ENCODE assay signal across 1 cellular context in the genomic region with DNA sequence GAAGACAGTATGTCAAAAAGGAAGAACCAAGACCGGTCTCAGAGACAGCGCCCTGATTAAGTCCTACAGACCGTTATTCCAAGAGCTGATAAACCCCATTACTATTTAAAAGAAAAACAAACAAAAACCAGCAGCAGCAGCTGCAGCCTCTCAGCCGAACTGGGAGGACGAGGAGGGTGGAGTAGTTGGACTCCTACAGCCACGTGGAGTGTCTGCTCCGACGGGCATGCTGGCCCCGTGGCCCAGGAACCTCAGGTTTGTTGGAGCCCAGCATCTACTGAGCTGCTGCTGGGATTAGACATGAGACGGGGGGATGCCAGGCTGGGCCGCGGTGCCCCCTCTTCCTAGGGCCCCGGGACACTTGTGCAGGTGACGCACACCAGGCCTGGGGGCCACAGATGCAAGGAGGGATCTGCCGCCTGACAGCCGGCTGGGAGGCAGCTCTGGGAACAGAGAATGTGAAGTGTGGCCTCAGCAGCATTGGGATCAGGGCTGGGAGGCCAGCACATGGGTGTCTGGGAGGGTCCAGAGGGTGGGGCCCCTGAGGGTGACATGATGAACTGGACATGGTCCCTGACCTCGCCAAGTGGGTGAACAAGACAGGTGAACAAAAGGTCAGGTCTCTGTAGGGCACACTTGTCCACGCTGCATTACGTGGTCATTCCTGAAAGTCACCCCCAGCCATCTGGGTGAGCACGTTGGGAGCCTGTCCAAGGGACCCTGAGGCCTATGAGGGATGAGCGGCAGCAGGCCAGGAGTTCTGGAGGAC.
TF ChIP-seq lines count a peak whose summit lies in the region.

No MANE protein-coding gene starts in this region.

TF ChIP-seq in HepG2, 621 proteins besides CTCF, POLR2A, EP300 and RAD21 (continued from another document and continues in another):
- TF ChIP-seq ZNF570 (CRISPR knock-in tag; IDR thresholded peaks at IDR 0.05; ENCODE audit: borderline replicate concordance) (no peak), ZNF431 (CRISPR knock-in tag; IDR thresholded peaks at IDR 0.05; ENCODE audit: borderline replicate concordance, low read depth) (no peak), ZNF468 (CRISPR knock-in tag; IDR thresholded peaks at IDR 0.05) (no peak), PHF8 (CRISPR knock-in tag; IDR thresholded peaks at IDR 0.05) (peak; percentile 42; the same call in 1 of the 2 replicates), SNAPC2 (CRISPR knock-in tag; IDR thresholded peaks at IDR 0.05) (no peak), ZNF383 (CRISPR knock-in tag; IDR thresholded peaks at IDR 0.05; ENCODE audit: borderline replicate concordance) (no peak), ATAD3A (CRISPR knock-in tag; IDR thresholded peaks at IDR 0.05) (no peak), NCOA5 (CRISPR knock-in tag; IDR thresholded peaks at IDR 0.05) (no peak), TBP (CRISPR knock-in tag; IDR thresholded peaks at IDR 0.05) (no peak), ZNF761 (CRISPR knock-in tag; conservative IDR thresholded peaks at IDR 0.05) (peak; percentile 87), ZSCAN21 (CRISPR knock-in tag; IDR thresholded peaks at IDR 0.05; ENCODE audit: borderline replicate concordance) (no peak), KAT7 (CRISPR knock-in tag; IDR thresholded peaks at IDR 0.05; ENCODE audit: borderline replicate concordance) (no peak), KLF13 (CRISPR knock-in tag; IDR thresholded peaks at IDR 0.05) (no peak), ZNF816 (CRISPR knock-in tag; IDR thresholded peaks at IDR 0.05; ENCODE audit: borderline replicate concordance) (no peak), ZNF432 (CRISPR knock-in tag; IDR thresholded peaks at IDR 0.05; ENCODE audit: borderline replicate concordance) (no peak), ZBTB1 (CRISPR knock-in tag; IDR thresholded peaks at IDR 0.05; ENCODE audit: borderline replicate concordance) (no peak), TAF15 (IDR thresholded peaks at IDR 0.05; ENCODE audit: low read depth, low read length, poor library complexity, severe bottlenecking) (no peak), RNF2 (conservative IDR thresholded peaks at IDR 0.05; ENCODE audit: low read depth) (0 out of 2 replicates have a peak, but pooled peaks have one; percentile 29), ZEB1 (IDR thresholded peaks at IDR 0.05; ENCODE audit: insufficient replicate concordance, low read depth) (no peak), MEIS1 (CRISPR knock-in tag; IDR thresholded peaks at IDR 0.05; ENCODE audit: borderline replicate concordance) (no peak), PHF20 (CRISPR knock-in tag; IDR thresholded peaks at IDR 0.05) (no peak), NR2C2 (CRISPR knock-in tag; IDR thresholded peaks at IDR 0.05; ENCODE audit: borderline replicate concordance) (0 out of 2 replicates have a peak, but pooled peaks have one; percentile 32), ZNF598 (CRISPR knock-in tag; IDR thresholded peaks at IDR 0.05; ENCODE audit: borderline replicate concordance) (no peak), BRCA1 (CRISPR knock-in tag; IDR thresholded peaks at IDR 0.05) (no peak), RFX5 (IDR thresholded peaks at IDR 0.05; ENCODE audit: low read depth, low read length) (no peak), TCF7L2 (IDR thresholded peaks at IDR 0.05; ENCODE audit: low read depth, low read length) (no peak), ZNF343 (CRISPR knock-in tag; IDR thresholded peaks at IDR 0.05) (peak; percentile 62; the same call in 1 of the 2 replicates), NBN (conservative IDR thresholded peaks at IDR 0.05) (no peak), NRL (CRISPR knock-in tag; IDR thresholded peaks at IDR 0.05; ENCODE audit: borderline replicate concordance) (no peak), FOXA3 (CRISPR knock-in tag; IDR thresholded peaks at IDR 0.05) (no peak), ZFX (CRISPR knock-in tag; IDR thresholded peaks at IDR 0.05; ENCODE audit: low read depth) (peak; percentile 48), ARNTL (CRISPR knock-in tag; IDR thresholded peaks at IDR 0.05) (peak; percentile 35; the same call in 1 of the 2 replicates), IKZF1 (IDR thresholded peaks at IDR 0.05) (no peak), RBM22 (optimal IDR thresholded peaks at IDR 0.05; ENCODE audit: low read length) (no peak), HDAC2 (CRISPR knock-in tag; IDR thresholded peaks at IDR 0.05) (0 out of 2 replicates have a peak, but pooled peaks have one; percentile 15), SETDB1 (CRISPR knock-in tag; IDR thresholded peaks at IDR 0.05; ENCODE audit: borderline replicate concordance) (no peak), POLR2AphosphoS2 (IDR thresholded peaks at IDR 0.05; ENCODE audit: low read depth, low read length) (no peak), ZNF274 (CRISPR knock-in tag; IDR thresholded peaks at IDR 0.05) (0 out of 2 replicates have a peak, but pooled peaks have one; percentile 15)
- TF ChIP-seq, protein P1, sequence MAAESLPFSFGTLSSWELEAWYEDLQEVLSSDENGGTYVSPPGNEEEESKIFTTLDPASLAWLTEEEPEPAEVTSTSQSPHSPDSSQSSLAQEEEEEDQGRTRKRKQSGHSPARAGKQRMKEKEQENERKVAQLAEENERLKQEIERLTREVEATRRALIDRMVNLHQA (CRISPR knock-in tag; IDR thresholded peaks at IDR 0.05): no peak
- TF ChIP-seq, protein P2, sequence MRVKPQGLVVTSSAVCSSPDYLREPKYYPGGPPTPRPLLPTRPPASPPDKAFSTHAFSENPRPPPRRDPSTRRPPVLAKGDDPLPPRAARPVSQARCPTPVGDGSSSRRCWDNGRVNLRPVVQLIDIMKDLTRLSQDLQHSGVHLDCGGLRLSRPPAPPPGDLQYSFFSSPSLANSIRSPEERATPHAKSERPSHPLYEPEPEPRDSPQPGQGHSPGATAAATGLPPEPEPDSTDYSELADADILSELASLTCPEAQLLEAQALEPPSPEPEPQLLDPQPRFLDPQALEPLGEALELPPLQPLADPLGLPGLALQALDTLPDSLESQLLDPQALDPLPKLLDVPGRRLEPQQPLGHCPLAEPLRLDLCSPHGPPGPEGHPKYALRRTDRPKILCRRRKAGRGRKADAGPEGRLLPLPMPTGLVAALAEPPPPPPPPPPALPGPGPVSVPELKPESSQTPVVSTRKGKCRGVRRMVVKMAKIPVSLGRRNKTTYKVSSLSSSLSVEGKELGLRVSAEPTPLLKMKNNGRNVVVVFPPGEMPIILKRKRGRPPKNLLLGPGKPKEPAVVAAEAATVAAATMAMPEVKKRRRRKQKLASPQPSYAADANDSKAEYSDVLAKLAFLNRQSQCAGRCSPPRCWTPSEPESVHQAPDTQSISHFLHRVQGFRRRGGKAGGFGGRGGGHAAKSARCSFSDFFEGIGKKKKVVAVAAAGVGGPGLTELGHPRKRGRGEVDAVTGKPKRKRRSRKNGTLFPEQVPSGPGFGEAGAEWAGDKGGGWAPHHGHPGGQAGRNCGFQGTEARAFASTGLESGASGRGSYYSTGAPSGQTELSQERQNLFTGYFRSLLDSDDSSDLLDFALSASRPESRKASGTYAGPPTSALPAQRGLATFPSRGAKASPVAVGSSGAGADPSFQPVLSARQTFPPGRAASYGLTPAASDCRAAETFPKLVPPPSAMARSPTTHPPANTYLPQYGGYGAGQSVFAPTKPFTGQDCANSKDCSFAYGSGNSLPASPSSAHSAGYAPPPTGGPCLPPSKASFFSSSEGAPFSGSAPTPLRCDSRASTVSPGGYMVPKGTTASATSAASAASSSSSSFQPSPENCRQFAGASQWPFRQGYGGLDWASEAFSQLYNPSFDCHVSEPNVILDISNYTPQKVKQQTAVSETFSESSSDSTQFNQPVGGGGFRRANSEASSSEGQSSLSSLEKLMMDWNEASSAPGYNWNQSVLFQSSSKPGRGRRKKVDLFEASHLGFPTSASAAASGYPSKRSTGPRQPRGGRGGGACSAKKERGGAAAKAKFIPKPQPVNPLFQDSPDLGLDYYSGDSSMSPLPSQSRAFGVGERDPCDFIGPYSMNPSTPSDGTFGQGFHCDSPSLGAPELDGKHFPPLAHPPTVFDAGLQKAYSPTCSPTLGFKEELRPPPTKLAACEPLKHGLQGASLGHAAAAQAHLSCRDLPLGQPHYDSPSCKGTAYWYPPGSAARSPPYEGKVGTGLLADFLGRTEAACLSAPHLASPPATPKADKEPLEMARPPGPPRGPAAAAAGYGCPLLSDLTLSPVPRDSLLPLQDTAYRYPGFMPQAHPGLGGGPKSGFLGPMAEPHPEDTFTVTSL (CRISPR knock-in tag; IDR thresholded peaks at IDR 0.05; ENCODE audit: borderline replicate concordance): no peak
- TF ChIP-seq, protein P3, sequence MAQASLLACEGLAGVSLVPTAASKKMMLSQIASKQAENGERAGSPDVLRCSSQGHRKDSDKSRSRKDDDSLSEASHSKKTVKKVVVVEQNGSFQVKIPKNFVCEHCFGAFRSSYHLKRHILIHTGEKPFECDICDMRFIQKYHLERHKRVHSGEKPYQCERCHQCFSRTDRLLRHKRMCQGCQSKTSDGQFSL (CRISPR knock-in tag; IDR thresholded peaks at IDR 0.05): no peak
- TF ChIP-seq, protein P4, sequence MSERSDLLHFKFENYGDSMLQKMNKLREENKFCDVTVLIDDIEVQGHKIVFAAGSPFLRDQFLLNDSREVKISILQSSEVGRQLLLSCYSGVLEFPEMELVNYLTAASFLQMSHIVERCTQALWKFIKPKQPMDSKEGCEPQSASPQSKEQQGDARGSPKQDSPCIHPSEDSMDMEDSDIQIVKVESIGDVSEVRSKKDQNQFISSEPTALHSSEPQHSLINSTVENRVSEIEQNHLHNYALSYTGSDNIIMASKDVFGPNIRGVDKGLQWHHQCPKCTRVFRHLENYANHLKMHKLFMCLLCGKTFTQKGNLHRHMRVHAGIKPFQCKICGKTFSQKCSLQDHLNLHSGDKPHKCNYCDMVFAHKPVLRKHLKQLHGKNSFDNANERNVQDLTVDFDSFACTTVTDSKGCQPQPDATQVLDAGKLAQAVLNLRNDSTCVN (CRISPR knock-in tag; IDR thresholded peaks at IDR 0.05; ENCODE audit: borderline replicate concordance): no peak
- TF ChIP-seq, protein P5, sequence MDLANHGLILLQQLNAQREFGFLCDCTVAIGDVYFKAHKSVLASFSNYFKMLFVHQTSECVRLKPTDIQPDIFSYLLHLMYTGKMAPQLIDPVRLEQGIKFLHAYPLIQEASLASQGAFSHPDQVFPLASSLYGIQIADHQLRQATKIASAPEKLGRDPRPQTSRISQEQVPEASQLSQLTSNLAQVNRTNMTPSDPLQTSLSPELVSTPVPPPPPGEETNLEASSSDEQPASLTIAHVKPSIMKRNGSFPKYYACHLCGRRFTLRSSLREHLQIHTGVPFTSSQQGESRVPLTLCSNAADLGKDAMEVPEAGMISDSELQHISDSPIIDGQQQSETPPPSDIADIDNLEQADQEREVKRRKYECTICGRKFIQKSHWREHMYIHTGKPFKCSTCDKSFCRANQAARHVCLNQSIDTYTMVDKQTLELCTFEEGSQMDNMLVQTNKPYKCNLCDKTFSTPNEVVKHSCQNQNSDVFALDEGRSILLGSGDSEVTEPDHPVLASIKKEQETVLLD (CRISPR knock-in tag; IDR thresholded peaks at IDR 0.05; ENCODE audit: low read depth): no peak
- TF ChIP-seq, protein P6, sequence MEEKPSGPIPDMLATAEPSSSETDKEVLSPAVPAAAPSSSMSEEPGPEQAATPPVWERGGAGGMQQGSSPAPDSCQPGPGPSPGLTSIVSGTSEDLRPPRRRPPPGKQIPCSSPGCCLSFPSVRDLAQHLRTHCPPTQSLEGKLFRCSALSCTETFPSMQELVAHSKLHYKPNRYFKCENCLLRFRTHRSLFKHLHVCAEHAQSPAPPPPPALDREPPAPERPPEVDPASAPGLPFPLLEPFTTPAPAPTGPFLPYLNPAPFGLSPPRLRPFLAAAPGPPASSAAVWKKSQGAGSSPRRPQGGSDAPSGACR (CRISPR knock-in tag; IDR thresholded peaks at IDR 0.05): no peak
- TF ChIP-seq, protein P7, sequence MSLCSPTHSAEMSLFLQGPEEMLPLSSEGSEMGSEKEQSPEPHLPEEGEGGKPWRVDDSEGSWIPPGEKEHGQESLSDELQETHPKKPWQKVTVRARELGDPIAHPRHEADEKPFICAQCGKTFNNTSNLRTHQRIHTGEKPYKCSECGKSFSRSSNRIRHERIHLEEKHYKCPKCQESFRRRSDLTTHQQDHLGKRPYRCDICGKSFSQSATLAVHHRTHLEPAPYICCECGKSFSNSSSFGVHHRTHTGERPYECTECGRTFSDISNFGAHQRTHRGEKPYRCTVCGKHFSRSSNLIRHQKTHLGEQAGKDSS (CRISPR knock-in tag; IDR thresholded peaks at IDR 0.05; ENCODE audit: borderline replicate concordance, low read depth): no peak
- TF ChIP-seq, protein P8, sequence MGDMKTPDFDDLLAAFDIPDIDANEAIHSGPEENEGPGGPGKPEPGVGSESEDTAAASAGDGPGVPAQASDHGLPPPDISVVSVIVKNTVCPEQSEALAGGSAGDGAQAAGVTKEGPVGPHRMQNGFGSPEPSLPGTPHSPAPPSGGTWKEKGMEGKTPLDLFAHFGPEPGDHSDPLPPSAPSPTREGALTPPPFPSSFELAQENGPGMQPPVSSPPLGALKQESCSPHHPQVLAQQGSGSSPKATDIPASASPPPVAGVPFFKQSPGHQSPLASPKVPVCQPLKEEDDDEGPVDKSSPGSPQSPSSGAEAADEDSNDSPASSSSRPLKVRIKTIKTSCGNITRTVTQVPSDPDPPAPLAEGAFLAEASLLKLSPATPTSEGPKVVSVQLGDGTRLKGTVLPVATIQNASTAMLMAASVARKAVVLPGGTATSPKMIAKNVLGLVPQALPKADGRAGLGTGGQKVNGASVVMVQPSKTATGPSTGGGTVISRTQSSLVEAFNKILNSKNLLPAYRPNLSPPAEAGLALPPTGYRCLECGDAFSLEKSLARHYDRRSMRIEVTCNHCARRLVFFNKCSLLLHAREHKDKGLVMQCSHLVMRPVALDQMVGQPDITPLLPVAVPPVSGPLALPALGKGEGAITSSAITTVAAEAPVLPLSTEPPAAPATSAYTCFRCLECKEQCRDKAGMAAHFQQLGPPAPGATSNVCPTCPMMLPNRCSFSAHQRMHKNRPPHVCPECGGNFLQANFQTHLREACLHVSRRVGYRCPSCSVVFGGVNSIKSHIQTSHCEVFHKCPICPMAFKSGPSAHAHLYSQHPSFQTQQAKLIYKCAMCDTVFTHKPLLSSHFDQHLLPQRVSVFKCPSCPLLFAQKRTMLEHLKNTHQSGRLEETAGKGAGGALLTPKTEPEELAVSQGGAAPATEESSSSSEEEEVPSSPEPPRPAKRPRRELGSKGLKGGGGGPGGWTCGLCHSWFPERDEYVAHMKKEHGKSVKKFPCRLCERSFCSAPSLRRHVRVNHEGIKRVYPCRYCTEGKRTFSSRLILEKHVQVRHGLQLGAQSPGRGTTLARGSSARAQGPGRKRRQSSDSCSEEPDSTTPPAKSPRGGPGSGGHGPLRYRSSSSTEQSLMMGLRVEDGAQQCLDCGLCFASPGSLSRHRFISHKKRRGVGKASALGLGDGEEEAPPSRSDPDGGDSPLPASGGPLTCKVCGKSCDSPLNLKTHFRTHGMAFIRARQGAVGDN (CRISPR knock-in tag; IDR thresholded peaks at IDR 0.05): peak; percentile 70
- TF ChIP-seq, protein P9, sequence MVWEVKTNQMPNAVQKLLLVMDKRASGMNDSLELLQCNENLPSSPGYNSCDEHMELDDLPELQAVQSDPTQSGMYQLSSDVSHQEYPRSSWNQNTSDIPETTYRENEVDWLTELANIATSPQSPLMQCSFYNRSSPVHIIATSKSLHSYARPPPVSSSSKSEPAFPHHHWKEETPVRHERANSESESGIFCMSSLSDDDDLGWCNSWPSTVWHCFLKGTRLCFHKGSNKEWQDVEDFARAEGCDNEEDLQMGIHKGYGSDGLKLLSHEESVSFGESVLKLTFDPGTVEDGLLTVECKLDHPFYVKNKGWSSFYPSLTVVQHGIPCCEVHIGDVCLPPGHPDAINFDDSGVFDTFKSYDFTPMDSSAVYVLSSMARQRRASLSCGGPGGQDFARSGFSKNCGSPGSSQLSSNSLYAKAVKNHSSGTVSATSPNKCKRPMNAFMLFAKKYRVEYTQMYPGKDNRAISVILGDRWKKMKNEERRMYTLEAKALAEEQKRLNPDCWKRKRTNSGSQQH (CRISPR knock-in tag; IDR thresholded peaks at IDR 0.05; ENCODE audit: low read depth): no peak
